ENCODE assay signal across 9 cellular contexts in the genomic region with DNA sequence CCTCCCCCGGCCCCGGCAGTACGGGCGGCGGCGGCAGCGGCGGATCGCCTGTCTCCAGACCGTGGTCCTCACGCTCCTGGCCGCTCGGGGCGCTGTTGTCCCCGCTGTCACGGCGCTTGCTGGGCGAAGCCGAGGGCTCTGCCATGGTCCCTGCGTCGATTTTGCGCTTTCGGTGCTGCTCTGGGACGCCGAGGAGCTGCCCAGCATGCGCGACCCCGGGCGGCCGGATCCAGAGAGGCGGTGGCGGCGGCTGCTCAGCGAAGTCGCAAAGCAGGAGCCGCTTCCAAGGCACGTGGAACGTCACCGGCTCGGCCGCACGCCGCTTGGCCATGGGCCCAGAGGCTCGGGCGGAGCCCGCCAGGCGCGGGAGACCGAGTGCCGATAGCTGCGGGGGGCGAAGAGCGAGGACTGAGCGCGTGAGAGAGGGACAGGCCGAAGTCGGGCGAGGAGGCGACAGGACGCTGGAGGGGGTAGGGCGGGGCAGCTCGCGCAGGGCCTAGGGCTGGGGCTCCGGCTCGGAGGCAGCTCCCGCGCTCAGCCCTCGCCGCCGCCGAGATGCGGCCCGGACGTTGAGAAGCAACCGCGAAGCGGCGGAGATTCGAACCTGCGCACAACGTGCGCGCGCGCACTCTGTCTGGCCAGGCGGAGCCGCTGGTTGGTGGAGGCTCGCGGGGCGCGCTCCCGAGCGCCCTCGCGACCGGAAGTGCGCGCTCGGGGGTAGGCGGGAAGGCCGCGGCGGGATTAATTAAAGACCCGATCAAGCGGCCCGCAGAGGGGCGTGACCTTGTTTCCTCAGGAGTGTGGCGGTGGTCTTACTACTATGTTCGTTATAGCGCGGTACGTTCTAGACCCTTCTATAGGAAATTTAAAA. TPM values are rescaled to one million over a fixed set of nuclear protein-coding genes. Genes with fewer than 3 reads are reported as not detected.
A peak's percentile ranks its signal among the peaks of the same experiment; 100 is the strongest.
DNase-seq lines count a peak whose midpoint lies in the region; ATAC-seq, FAIRE-seq and TF ChIP-seq lines count a peak whose summit lies in the region.
"Had no signal": no experiment of that assay in that cellular context is flagged by ENCODE, and none has a peak within 500 bp of the region (broad histone marks: within the 10 kb centered on the region; RNA-seq: fewer than 3 reads in every experiment).

Gene C9orf40, minus strand, starts transcription at position 632 of the 871 bp plus-strand sequence. Its CDS starts 301 bp downstream, at position 331.

- peak within 1 kb of the TSS; percentile 93 for H3K9ac ChIP-seq in astrocyte (ENCODE audit: low read length)

- peak within 1 kb of the TSS; percentile 93 for H3K4me2 ChIP-seq in astrocyte (ENCODE audit: low read length)

- no peaks in the 10 kb centered on the region for H3K36me3 Mint-ChIP-seq in astrocyte (ENCODE audit: low read depth, unreplicated experiment)

- H3K4me1 ChIP-seq in astrocyte (ENCODE audit: insufficient read depth, low read length), result no peaks in the 10 kb centered on the region

- H3K27ac Mint-ChIP-seq in astrocyte (ENCODE audit: unreplicated experiment), result peak within 1 kb of the TSS; percentile 88

- H3K4me1 Mint-ChIP-seq in astrocyte (ENCODE audit: low read depth, unreplicated experiment), result no peaks in the 10 kb centered on the region

- TF ChIP-seq CTCF in 22Rv1 (IDR thresholded peaks at IDR 0.05), result peak; percentile 92
- peak; percentile 43 for TF ChIP-seq CTCF in astrocyte (IDR thresholded peaks at IDR 0.05; ENCODE audit: insufficient read depth, low read depth, low read length)

- H3K9me3 ChIP-seq in astrocyte (ENCODE audit: insufficient read depth, low read depth, low read length), result no peaks in the 10 kb centered on the region

- DNase-seq in NCI-H2029 treated with DMSO at 0.1 percent for 48 hours (lab: John Stamatoyannopoulos, UW) (peak; percentile 49), T-helper 22 cell (ENCODE audit: low read depth) (peak; percentile 76), astrocyte (ENCODE audit: low read depth) (peak; percentile 67), hypothalamus (lab: John Stamatoyannopoulos, UW) (peak; percentile 18 to 91 (median 73)), sciatic nerve (ENCODE audit: low spot score) (peak; percentile 95)

- ATAC-seq in GM18517 (IDR thresholded peaks at IDR 0.05; ENCODE audit: unreplicated experiment), result peak; percentile 77
- peak; percentile 91 for ATAC-seq in HG03039 (IDR thresholded peaks at IDR 0.05; ENCODE audit: unreplicated experiment)
- ATAC-seq in sciatic nerve, result peak; percentile 96

- peak within 1 kb of the TSS; percentile 98 for H3K27ac ChIP-seq in 22Rv1
- H3K27ac ChIP-seq in astrocyte (ENCODE audit: low read depth, low read length), result peak within 1 kb of the TSS; percentile 87

- no peak for FAIRE-seq in astrocyte (lab: Jason Lieb, UNC)
- FAIRE-seq: A204.1 had no signal

- intact Hi-C loops in sciatic nerve (cut with DNase I), result no loop called here

- H3K27me3 Mint-ChIP-seq in astrocyte (ENCODE audit: low read depth, unreplicated experiment), result no peaks in the 10 kb centered on the region

- H3K36me3 ChIP-seq in astrocyte (ENCODE audit: insufficient read depth, low read length), result no peaks in the 10 kb centered on the region

- no peaks in the 10 kb centered on the region for H3K9me3 Mint-ChIP-seq in astrocyte (ENCODE audit: unreplicated experiment)

- H3K4me3 Mint-ChIP-seq in astrocyte (ENCODE audit: unreplicated experiment), result peak within 1 kb of the TSS; percentile 99

- peaks cover 9% of the 10 kb centered on the region for H3K79me2 ChIP-seq in astrocyte (ENCODE audit: insufficient read depth, low read length)

- peak within 1 kb of the TSS; percentile 97 for H2AFZ ChIP-seq in astrocyte (ENCODE audit: low read depth, low read length)

- H3K4me3 ChIP-seq in astrocyte (ENCODE audit: insufficient read depth, low read depth, low read length), result peak within 1 kb of the TSS; percentile 92

- no peaks in the 10 kb centered on the region for H4K20me1 ChIP-seq in astrocyte (ENCODE audit: insufficient read depth, low read length)

- H3K27me3 ChIP-seq in astrocyte (ENCODE audit: insufficient read depth, low read length), result no peaks in the 10 kb centered on the region

RNA-seq across cellular contexts. Expression of gene C9orf40, which starts in this region (rescaled TPM):
- total RNA-seq in astrocyte (5.3 and 5.4 TPM in 2 replicates), sciatic nerve (7.8 TPM)

Comparison
In these comparisons a context has a peak if more than half of its experiments do, and no peak if none do; other contexts are left out.
1. Peak in every context shown above with its lines: DNase-seq, ATAC-seq, H3K4me3 ChIP-seq and H3K27ac ChIP-seq.